2 cellular contexts compared by ENCODE assay signal in genomic region chr10:18424200-18424599, GRCh38.
TF ChIP-seq lines count a peak whose summit lies in the region.

No MANE protein-coding gene starts in this region.

TF ChIP-seq in IMR-90, 13 proteins besides CTCF, POLR2A, EP300 and RAD21:
- TF ChIP-seq MAZ (IDR thresholded peaks at IDR 0.05; ENCODE audit: borderline replicate concordance, low read depth, low read length) (no peak), USF2 (IDR thresholded peaks at IDR 0.05; ENCODE audit: low read depth, low read length) (no peak), NFE2L2 (IDR thresholded peaks at IDR 0.05; ENCODE audit: low read depth, low read length) (no peak), BHLHE40 (IDR thresholded peaks at IDR 0.05; ENCODE audit: low read depth, low read length) (no peak), RCOR1 (IDR thresholded peaks at IDR 0.05; ENCODE audit: insufficient replicate concordance, low read length) (no peak), CHD1 (IDR thresholded peaks at IDR 0.05; ENCODE audit: low read depth, low read length) (no peak), MAFK (IDR thresholded peaks at IDR 0.05; ENCODE audit: low read depth, low read length) (no peak), MXI1 (IDR thresholded peaks at IDR 0.05; ENCODE audit: borderline replicate concordance, low read depth, low read length) (no peak), RFX5 (IDR thresholded peaks at IDR 0.05; ENCODE audit: low read depth, low read length) (no peak), CEBPB (IDR thresholded peaks at IDR 0.05; ENCODE audit: low read depth, low read length) (no peak), FOS (IDR thresholded peaks at IDR 0.05; ENCODE audit: low read depth, low read length) (no peak), ELK1 (IDR thresholded peaks at IDR 0.05; ENCODE audit: borderline replicate concordance, low read depth, low read length) (no peak), SMC3 (IDR thresholded peaks at IDR 0.05; ENCODE audit: low read depth, low read length) (no peak)

TF ChIP-seq in H1, 55 proteins besides CTCF, POLR2A, EP300 and RAD21:
- TF ChIP-seq SRF (IDR thresholded peaks at IDR 0.05; ENCODE audit: low read depth, low read length) = no peak
- no peak for TF ChIP-seq KDM4A (IDR thresholded peaks at IDR 0.05; ENCODE audit: low read depth, low read length, severe bottlenecking)
- no peak for TF ChIP-seq USF2 (IDR thresholded peaks at IDR 0.05; ENCODE audit: low read length)
- no peak for TF ChIP-seq CHD7 (IDR thresholded peaks at IDR 0.05; ENCODE audit: insufficient replicate concordance, low read length)
- no peak for TF ChIP-seq CBX8 (IDR thresholded peaks at IDR 0.05; ENCODE audit: borderline replicate concordance, low read depth, low read length)
- no peak for TF ChIP-seq JUND (IDR thresholded peaks at IDR 0.05; ENCODE audit: low read length)
- TF ChIP-seq SAP30 (IDR thresholded peaks at IDR 0.05; ENCODE audit: insufficient read depth, insufficient replicate concordance, low read length) = no peak
- no peak for TF ChIP-seq CHD1 (IDR thresholded peaks at IDR 0.05; ENCODE audit: low read depth, low read length)
- TF ChIP-seq CEBPB (IDR thresholded peaks at IDR 0.05; ENCODE audit: low read depth, low read length) = no peak
- TF ChIP-seq SP2 (IDR thresholded peaks at IDR 0.05; ENCODE audit: low read length) = no peak
